8 cellular contexts compared by ENCODE assay signal in the genomic region with DNA sequence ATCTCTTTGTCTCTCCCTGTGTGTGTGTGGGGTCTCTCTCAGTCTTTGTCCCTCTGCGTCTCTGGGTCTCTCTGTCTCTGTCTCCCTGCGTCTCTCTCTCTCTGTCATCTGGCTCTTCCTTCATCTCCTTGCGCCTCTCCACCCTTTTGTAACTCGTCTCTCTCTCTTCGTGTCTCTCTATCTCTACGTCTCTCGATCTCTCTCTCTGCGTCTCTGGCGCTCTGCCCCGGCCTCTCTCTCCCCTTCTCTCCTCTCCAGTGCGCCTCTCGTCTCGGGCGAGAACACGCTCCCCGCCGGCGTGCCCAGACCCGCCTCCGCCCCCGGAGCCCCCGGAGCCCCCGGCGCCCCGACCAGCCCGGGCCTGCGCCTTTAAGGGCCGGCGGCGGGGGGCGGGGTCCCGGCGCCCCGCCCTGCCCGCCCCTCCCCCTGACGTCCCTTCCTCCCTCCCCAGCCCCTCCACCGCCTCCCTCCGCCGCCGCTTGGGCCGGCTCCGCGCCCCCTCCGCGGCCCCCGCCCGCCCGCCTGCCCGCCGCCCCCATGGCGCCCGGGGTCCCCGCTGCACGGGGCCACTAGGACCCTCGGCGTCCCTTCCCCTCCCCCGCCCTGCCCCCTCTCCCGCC. TPM values are rescaled to one million over a fixed set of nuclear protein-coding genes. Genes with fewer than 3 reads are reported as not detected.
DNase-seq lines count a peak whose midpoint lies in the region; ATAC-seq and TF ChIP-seq lines count a peak whose summit lies in the region.

A gene (plus strand): TSS at position 440 of the 620 bp plus-strand sequence. CDS start 318 bp downstream, outside the sequence.

- no peaks in the 10 kb centered on the region for H3K4me1 ChIP-seq in cardiac muscle cell (ENCODE audit: low read depth)
- peaks cover 22% of the 10 kb centered on the region for H3K4me1 ChIP-seq in parathyroid adenoma
- peaks cover 0 to 56% (median 25%) of the 10 kb centered on the region in 4 donors for H3K4me1 ChIP-seq in tibial nerve

- peaks cover 7% of the 10 kb centered on the region for H3K27me3 Mint-ChIP-seq in activated naive CD8-positive, alpha-beta T cell treated with anti-CD3 and anti-CD28 coated beads, Interleukin-2, amount 10 ng/mL, durations not matched to agents 7 days and 5 days

- peak within 1 kb of the TSS; percentile 94 for H3K27ac Mint-ChIP-seq in activated naive CD8-positive, alpha-beta T cell treated with anti-CD3 and anti-CD28 coated beads, Interleukin-2, amount 10 ng/mL, durations not matched to agents 7 days and 5 days

- H3K79me2 ChIP-seq in parathyroid adenoma = peaks cover 39% of the 10 kb centered on the region

- TF ChIP-seq CTCF in cardiac muscle cell (IDR thresholded peaks at IDR 0.05; ENCODE audit: low read depth, low read length) (no peak), parathyroid adenoma (IDR thresholded peaks at IDR 0.05) (no peak), tibial nerve (IDR thresholded peaks at IDR 0.05) (no peak)

- WGBS in tibial nerve, 2 donors = 0 to 2% methylated on average over 27 to 31 of the region's 58 CpGs

- H3K4me3 Mint-ChIP-seq in activated naive CD8-positive, alpha-beta T cell treated with anti-CD3 and anti-CD28 coated beads, Interleukin-2, amount 10 ng/mL, durations not matched to agents 7 days and 5 days = peak within 1 kb of the TSS; percentile 97

- H3K27me3 ChIP-seq in cardiac muscle cell (no peaks in the 10 kb centered on the region), parathyroid adenoma (ENCODE audit: control insufficient read depth, insufficient read depth, low read length) (no peaks in the 10 kb centered on the region), tibial nerve (no peaks in the 10 kb centered on the region)

- peaks cover 28% of the 10 kb centered on the region for H3K4me1 Mint-ChIP-seq in activated naive CD8-positive, alpha-beta T cell treated with anti-CD3 and anti-CD28 coated beads, Interleukin-2, amount 10 ng/mL, durations not matched to agents 7 days and 5 days

- peak within 1 kb of the TSS; percentile 89 for H3K9ac ChIP-seq in parathyroid adenoma

- no peaks in the 10 kb centered on the region for H3K36me3 ChIP-seq in cardiac muscle cell
- H3K36me3 ChIP-seq in parathyroid adenoma (ENCODE audit: control insufficient read depth, insufficient read depth, low read length) = no peaks in the 10 kb centered on the region
- H3K36me3 ChIP-seq in tibial nerve = peaks cover 0 to 9% (median 0%) of the 10 kb centered on the region in 3 donors

- H3K27ac ChIP-seq in cardiac muscle cell (peak within 1 kb of the TSS; percentile 78), parathyroid adenoma (peak within 1 kb of the TSS; percentile 32), tibial nerve (peak within 1 kb of the TSS; percentile 77 to 90 (median 84))

- POLR2A ChIA-PET in activated naive CD8-positive, alpha-beta T cell treated with anti-CD3 and anti-CD28 coated beads, Interleukin-2, amount 10 ng/mL, durations not matched to agents 7 days and 5 days (lab: Charles Lee) = interaction anchor here (1.0 kb wide), 1 partner anchor 58 kb away, joined by 3 read pairs; no protein-coding TSS in a partner anchor

- no peak for TF ChIP-seq POLR2A in tibial nerve (IDR thresholded peaks at IDR 0.05)

- DNase-seq in EL (peak; percentile 62), KG1 (lab: John Stamatoyannopoulos, UW) (peak; percentile 15), SW480 (ENCODE audit: low spot score) (peak; percentile 52), cardiac muscle cell (ENCODE audit: low read depth in 1 of 2, low spot score in 1 of 2) (peak; percentile 69 to 77), tibial nerve (ENCODE audit: low spot score in 2 of 2) (peak in 1 of 2 donors; percentile 29)
- DNase-seq in activated naive CD8-positive, alpha-beta T cell treated with anti-CD3 and anti-CD28 coated beads, Interleukin-2, amount 10 ng/mL, durations not matched to agents 7 days and 5 days = peak; percentile 77

- peak within 1 kb of the TSS; percentile 95 for H3K4me2 ChIP-seq in parathyroid adenoma (ENCODE audit: low read length)

- H2AFZ ChIP-seq in parathyroid adenoma = peak within 1 kb of the TSS; percentile 99

- TF ChIP-seq EP300 in tibial nerve (IDR thresholded peaks at IDR 0.05) = peak in 1 of 2 donors; percentile 10

- H3K9me3 ChIP-seq in cardiac muscle cell (ENCODE audit: low read depth) (no peaks in the 10 kb centered on the region), parathyroid adenoma (ENCODE audit: control insufficient read depth, low read length) (no peaks in the 10 kb centered on the region), tibial nerve (no peaks in the 10 kb centered on the region)

- no peaks in the 10 kb centered on the region for H3K9me3 Mint-ChIP-seq in activated naive CD8-positive, alpha-beta T cell treated with anti-CD3 and anti-CD28 coated beads, Interleukin-2, amount 10 ng/mL, durations not matched to agents 7 days and 5 days

- peak; percentile 59 for ATAC-seq in activated naive CD8-positive, alpha-beta T cell treated with anti-CD3 and anti-CD28 coated beads, Interleukin-2, amount 10 ng/mL, durations not matched to agents 7 days and 5 days (ENCODE audit: low read depth)
- no peak for ATAC-seq in GM19455 (IDR thresholded peaks at IDR 0.05; ENCODE audit: unreplicated experiment)

- H3K4me3 ChIP-seq in cardiac muscle cell (peak within 1 kb of the TSS; percentile 100), parathyroid adenoma (ENCODE audit: low read depth, low read length) (peak within 1 kb of the TSS; percentile 76), tibial nerve (peak within 1 kb of the TSS; percentile 80 to 99 (median 94))

- H3K36me3 Mint-ChIP-seq in activated naive CD8-positive, alpha-beta T cell treated with anti-CD3 and anti-CD28 coated beads, Interleukin-2, amount 10 ng/mL, durations not matched to agents 7 days and 5 days = no peaks in the 10 kb centered on the region

RNA-seq across cellular contexts. Expression of the gene that starts here (rescaled TPM):
- total RNA-seq in activated naive CD8-positive, alpha-beta T cell treated with anti-CD3 and anti-CD28 coated beads, Interleukin-2, amount 10 ng/mL, durations not matched to agents 7 days and 5 days = 10 to 100 TPM; 24.8 to 26.1 TPM
- total RNA-seq in cardiac muscle cell (65.3 and 135 TPM in 2 replicates), tibial nerve (10 to 100 TPM; 12.1 to 34.8 (median 25.9) TPM)
- 21.0 and 42.0 TPM in 2 replicates for polyA plus RNA-seq in cardiac muscle cell

Comparison
In these comparisons a context has a peak if more than half of its experiments do, and no peak if none do; other contexts are left out.
1. H3K27ac ChIP-seq: peak in every context shown above with its lines; median percentile 84 in tibial nerve; 78 in cardiac muscle cell; 32 in parathyroid adenoma.